ENCODE assay signal across 8 cellular contexts in the genomic region with DNA sequence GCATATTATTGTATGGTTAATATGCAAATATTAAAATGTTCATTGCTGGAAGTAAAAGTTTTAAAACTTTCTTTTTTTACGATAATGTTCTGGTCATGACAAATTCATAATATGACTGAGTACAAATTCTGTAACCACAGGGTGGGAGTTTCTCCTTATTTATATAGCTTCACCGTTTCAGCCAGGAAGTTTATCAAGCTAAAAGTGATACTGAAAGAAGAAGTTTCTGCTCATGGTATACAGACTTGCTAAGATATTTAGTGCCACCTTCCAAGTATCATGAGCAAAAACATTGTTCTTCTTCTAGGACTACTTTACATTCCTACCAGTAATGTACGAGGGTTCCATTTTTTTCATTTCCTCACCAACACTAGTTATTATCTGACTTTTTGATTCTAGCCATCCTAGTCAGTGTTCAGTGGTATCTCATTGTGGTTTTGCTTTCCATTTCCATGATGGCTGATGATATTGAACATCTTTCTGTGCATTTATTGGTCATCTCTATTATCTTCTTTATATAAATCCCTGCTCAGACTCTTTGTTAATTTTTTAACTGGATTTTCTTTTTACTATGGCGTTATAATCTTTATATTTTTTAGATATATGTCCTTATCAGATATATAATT.
A peak's percentile ranks its signal among the peaks of the same experiment; 100 is the strongest.
DNase-seq lines count a peak whose midpoint lies in the region; ATAC-seq and FAIRE-seq lines count a peak whose summit lies in the region.
"Had no signal": no experiment of that assay in that cellular context is flagged by ENCODE, and none has a peak within 500 bp of the region (broad histone marks: within the 10 kb centered on the region; RNA-seq: fewer than 3 reads in every experiment).

No MANE protein-coding gene starts in this region.

- ATAC-seq in GM18867 (IDR thresholded peaks at IDR 0.05; ENCODE audit: unreplicated experiment) (peak; percentile 73), GM21526 (IDR thresholded peaks at IDR 0.05; ENCODE audit: low FRiP score, unreplicated experiment) (peak; percentile 75), HG03135 (IDR thresholded peaks at IDR 0.05; ENCODE audit: unreplicated experiment) (peak; percentile 55)

- no peak for DNase-seq in RPMI8226
- no peak for DNase-seq in stimulated activated naive CD4-positive, alpha-beta T cell treated with Interleukin-2 at 50 U/mL for 16 hours (lab: John Stamatoyannopoulos, UW)
- DNase-seq in activated CD4-positive, alpha-beta T cell treated with anti-CD3 and anti-CD28 coated beads for 48 hours = no peak
- DNase-seq: NCI-H748 treated with DMSO at 0.1 percent for 48 hours had no signal

- FAIRE-seq in colon (lab: Jason Lieb, UNC) = peak; percentile 69
